Comparison of ENCODE assay signal across 13 cellular contexts in genomic region chr15:77573826-77574225, GRCh38. TPM values are rescaled to one million over a fixed set of nuclear protein-coding genes. Genes with fewer than 3 reads are reported as not detected.
DNase-seq lines count a peak whose midpoint lies in the region; ATAC-seq and TF ChIP-seq lines count a peak whose summit lies in the region.
"Had no signal": no experiment of that assay in that cellular context is flagged by ENCODE, and none has a peak within 500 bp of the region (broad histone marks: within the 10 kb centered on the region; RNA-seq: fewer than 3 reads in every experiment).

No MANE protein-coding gene starts in this region.

- no peaks in the 10 kb centered on the region for H3F3A ChIP-seq in neural cell (ENCODE audit: insufficient read depth, low read length, poor library complexity, severe bottlenecking)

- no peak for TF ChIP-seq RAD21 in neural cell (conservative IDR thresholded peaks at IDR 0.05)

- no peak overlapping the region for H3K4me2 ChIP-seq in neural cell (ENCODE audit: low read length)

- H3K27ac ChIP-seq in heart right ventricle (no peak overlapping the region), neural cell (ENCODE audit: low read length) (no peak overlapping the region), upper lobe of right lung (no peak overlapping the region)
- H3K27ac ChIP-seq: C4-2B had no signal

- H3K27me3 ChIP-seq in heart right ventricle (no peaks in the 10 kb centered on the region), neural cell (ENCODE audit: insufficient read depth, low read depth, low read length) (no peaks in the 10 kb centered on the region), upper lobe of right lung (no peaks in the 10 kb centered on the region)

- no peak overlapping the region for H3K4me3 ChIP-seq in heart right ventricle
- peak overlapping the region; percentile 2 for H3K4me3 ChIP-seq in neural cell (ENCODE audit: low read length)
- no peak overlapping the region for H3K4me3 ChIP-seq in upper lobe of right lung
- H3K4me3 ChIP-seq: GM12878 had no signal

- H4K20me1 ChIP-seq in neural cell (ENCODE audit: insufficient read depth): no peaks in the 10 kb centered on the region

- TF ChIP-seq EP300 in neural cell (conservative IDR thresholded peaks at IDR 0.05; ENCODE audit: poor library complexity, severe bottlenecking): no peak

- no peak overlapping the region for H2AFZ ChIP-seq in neural cell (ENCODE audit: low read depth, low read length)

- peaks cover 0 to 18% (median 8%) of the 10 kb centered on the region in 9 donors for H3K4me1 ChIP-seq in heart right ventricle
- peaks cover 4% of the 10 kb centered on the region for H3K4me1 ChIP-seq in upper lobe of right lung

- H3K36me3 ChIP-seq in heart right ventricle (no peaks in the 10 kb centered on the region), neural cell (ENCODE audit: insufficient read depth, low read length) (no peaks in the 10 kb centered on the region), upper lobe of right lung (no peaks in the 10 kb centered on the region)

- H3K9ac ChIP-seq in neural cell (ENCODE audit: low read length): no peak overlapping the region

- intact Hi-C loops in Right ventricle myocardium inferior (cut with DNase I) (no loop called here), heart right ventricle (cut with DNase I) (no loop called here), upper lobe of right lung (cut with DNase I) (no loop called here)

- TF ChIP-seq CTCF in heart right ventricle (IDR thresholded peaks at IDR 0.05): no peak
- TF ChIP-seq CTCF in neural cell (IDR thresholded peaks at IDR 0.05; ENCODE audit: poor library complexity, severe bottlenecking): no peak
- no peak for TF ChIP-seq CTCF in upper lobe of right lung (IDR thresholded peaks at IDR 0.05)

- ATAC-seq in Right ventricle myocardium inferior: no peak
- ATAC-seq in heart right ventricle: no peak
- no peak for ATAC-seq in upper lobe of right lung
- ATAC-seq in left lobe of liver: no peak
- ATAC-seq: GM12878 had no signal

- WGBS in heart right ventricle, 2 donors: 89 to 94% methylated on average over 4 of the region's 4 CpGs

- H3K9me2 ChIP-seq in neural cell (ENCODE audit: insufficient read depth, low read length): no peaks in the 10 kb centered on the region

- no peaks in the 10 kb centered on the region for H3K79me2 ChIP-seq in neural cell (replicated peaks; ENCODE audit: insufficient read depth, low read length)

- DNase-seq in Right ventricle myocardium inferior (ENCODE audit: missing footprints): peak; percentile 4
- DNase-seq in heart right ventricle: no peak
- peak; percentile 97 for DNase-seq in NCI-H526 treated with DMSO at 0.1 percent for 48 hours (lab: John Stamatoyannopoulos, UW)
- no peak for DNase-seq in upper lobe of right lung
- no peak for DNase-seq in left lobe of liver (ENCODE audit: low spot score)
- DNase-seq in RPMI8226: no peak
- DNase-seq: ACHN; CD4-positive, alpha-beta memory T cell; DMS79 had no signal

- H3K9me3 ChIP-seq in heart right ventricle (no peaks in the 10 kb centered on the region), neural cell (ENCODE audit: low read length) (no peaks in the 10 kb centered on the region), upper lobe of right lung (no peaks in the 10 kb centered on the region)

TF ChIP-seq in neural cell, 6 proteins besides CTCF, POLR2A, EP300 and RAD21:
- no peak for TF ChIP-seq EZH2 (IDR thresholded peaks at IDR 0.05; ENCODE audit: borderline replicate concordance, insufficient read depth, low read length, poor library complexity, severe bottlenecking)
- TF ChIP-seq REST (IDR thresholded peaks at IDR 0.05; ENCODE audit: borderline replicate concordance): no peak
- no peak for TF ChIP-seq MXI1 (conservative IDR thresholded peaks at IDR 0.05; ENCODE audit: poor library complexity, severe bottlenecking)
- no peak for TF ChIP-seq POLR2AphosphoS5 (IDR thresholded peaks at IDR 0.05)
- no peak for TF ChIP-seq TAF1 (IDR thresholded peaks at IDR 0.05; ENCODE audit: low read depth)
- TF ChIP-seq SMC3 (conservative IDR thresholded peaks at IDR 0.05; ENCODE audit: poor library complexity): no peak

RNA-seq across cellular contexts. Expression of gene LINGO1, which starts 58.9 kb away (rescaled TPM):
- total RNA-seq in Right ventricle myocardium inferior (0.78 TPM), heart right ventricle (1 to 10 TPM in 7 of 10 donors, under 1 TPM in 3; 0.70 to 2.2 (median 1.3) TPM), upper lobe of right lung (0.98 TPM), left lobe of liver (0.86 TPM)
- polyA plus RNA-seq in heart right ventricle (1 to 10 TPM; 1.3 to 2.7 TPM), neural cell (34.4 and 35.3 TPM in 2 replicates)
- 70.2 and 72.8 TPM in 2 replicates for polyA minus RNA-seq in neural cell
- total RNA-seq: CD4-positive, alpha-beta memory T cell; GM12878 had no signal
- polyA plus RNA-seq: CD4-positive, alpha-beta memory T cell; IgD-negative memory B cell had no signal

Comparison
In these comparisons a context has a peak if more than half of its experiments do, and no peak if none do; other contexts are left out.
1. DNase-seq: peak in Right ventricle myocardium inferior (single experiment) and NCI-H526 treated with DMSO at 0.1 percent for 48 hours (single experiment); none in heart right ventricle (0 of 2), upper lobe of right lung (single experiment), left lobe of liver (single experiment) and RPMI8226 (single experiment).